In the genomic region with DNA sequence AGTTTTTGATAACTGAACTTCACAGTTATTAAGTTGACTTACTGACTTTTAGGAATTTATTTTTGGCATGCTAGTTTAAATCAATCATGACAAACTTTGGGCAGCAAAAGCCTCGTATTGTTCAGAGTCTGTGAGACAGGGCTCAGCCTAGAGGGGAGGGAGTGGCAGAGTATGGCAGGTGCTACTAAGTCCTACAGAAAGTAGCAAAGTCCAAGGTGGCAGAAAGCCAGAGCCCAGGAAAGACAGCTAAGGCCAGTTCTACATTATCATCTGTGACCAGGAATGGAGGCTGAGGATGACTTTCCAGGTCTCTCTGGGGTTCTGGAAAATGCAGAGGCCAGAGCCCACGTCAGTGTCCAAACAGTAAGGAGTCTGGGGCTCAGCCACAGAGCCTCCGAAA, we compare ENCODE assay signal across 21 cellular contexts.
"Had no signal": no experiment of that assay in that cellular context is flagged by ENCODE, and none has a peak within 500 bp of the region (broad histone marks: within the 10 kb centered on the region; RNA-seq: fewer than 3 reads in every experiment).

No MANE protein-coding gene starts in this region.

- H3K4me1 ChIP-seq: left ventricle myocardium inferior, suprapubic skin, thyroid gland, vagina had no signal

- H3K4me3 Mint-ChIP-seq: naive thymus-derived CD8-positive, alpha-beta T cell had no signal

- H3K36me3 ChIP-seq: left ventricle myocardium inferior, neutrophil, suprapubic skin, thyroid gland, upper lobe of left lung, vagina had no signal

- DNase-seq: cortex of kidney; dorsolateral prefrontal cortex; effector CD8-positive, alpha-beta T cell; foreskin melanocyte; head of caudate nucleus; hypothalamus; kidney glomerular epithelial cell; left ventricle myocardium inferior; mesenchymal stem cell; midbrain; naive thymus-derived CD8-positive, alpha-beta T cell; posterior cingulate gyrus; stimulated activated CD4-positive, alpha-beta T cell treated with anti-CD3 and anti-CD28 coated beads, Interleukin-2, amount 100 ng/mL, for 48 hours; stimulated activated naive CD8-positive, alpha-beta T cell treated with anti-CD3 and anti-CD28 coated beads, Interleukin-15, Interleukin-2, amounts not matched to agents 100 U/mL and 50 U/mL, for 24 hours; thyroid gland; upper lobe of left lung had no signal

- H3K27me3 ChIP-seq: dorsolateral prefrontal cortex, neutrophil, suprapubic skin, thyroid gland, upper lobe of left lung, vagina had no signal

- H3K27ac Mint-ChIP-seq: naive thymus-derived CD8-positive, alpha-beta T cell had no signal

- H3K9me3 Mint-ChIP-seq: naive thymus-derived CD8-positive, alpha-beta T cell had no signal

- H3K4me3 ChIP-seq: dorsolateral prefrontal cortex, left ventricle myocardium inferior, lung, smooth muscle cell, suprapubic skin, thyroid gland, upper lobe of left lung, vagina had no signal

- H3K9me3 ChIP-seq: left ventricle myocardium inferior, neutrophil, suprapubic skin, thyroid gland, upper lobe of left lung, vagina had no signal

- H3K27me3 Mint-ChIP-seq: naive thymus-derived CD8-positive, alpha-beta T cell had no signal

- H3K36me3 Mint-ChIP-seq: naive thymus-derived CD8-positive, alpha-beta T cell had no signal

- H3K27ac ChIP-seq: dorsolateral prefrontal cortex, left ventricle myocardium inferior, neutrophil, suprapubic skin, thyroid gland, upper lobe of left lung, vagina had no signal

- ATAC-seq: naive thymus-derived CD8-positive, alpha-beta T cell; stimulated activated naive CD8-positive, alpha-beta T cell treated with anti-CD3 and anti-CD28 coated beads, Interleukin-15, Interleukin-2, amounts not matched to agents 100 U/mL and 50 U/mL, for 24 hours had no signal
